ENCODE assay signal across 17 cellular contexts in genomic region chr2:226733189-226733858, GRCh38.
A peak's percentile ranks its signal among the peaks of the same experiment; 100 is the strongest.
DNase-seq lines count a peak whose midpoint lies in the region; ATAC-seq, FAIRE-seq and TF ChIP-seq lines count a peak whose summit lies in the region.
"Had no signal": no experiment of that assay in that cellular context is flagged by ENCODE, and none has a peak within 500 bp of the region (broad histone marks: within the 10 kb centered on the region; RNA-seq: fewer than 3 reads in every experiment).

No MANE protein-coding gene starts in this region.

- no peak overlapping the region for H3K9ac ChIP-seq in fibroblast of lung (ENCODE audit: insufficient read depth, low read length)
- H3K9ac ChIP-seq in mesendoderm (ENCODE audit: low read length) = no peak overlapping the region

- H3K56ac ChIP-seq in mesendoderm (ENCODE audit: low read length) = no peak overlapping the region

- no peak overlapping the region for H2BK15ac ChIP-seq in mesendoderm (replicated peaks; ENCODE audit: low read depth)

- H4K5ac ChIP-seq in mesendoderm (ENCODE audit: low read length) = no peak overlapping the region

- H3K36me3 ChIP-seq in fibroblast of lung (ENCODE audit: control insufficient read depth, insufficient read depth, low read length) (peaks cover 4% of the 10 kb centered on the region), mesendoderm (ENCODE audit: control insufficient read depth, insufficient read depth, low read length) (no peaks in the 10 kb centered on the region)

- ATAC-seq in GM18511 (IDR thresholded peaks at IDR 0.05; ENCODE audit: unreplicated experiment) = peak; percentile 70
- ATAC-seq in HG02973 (IDR thresholded peaks at IDR 0.05; ENCODE audit: unreplicated experiment) = peak; percentile 45
- ATAC-seq in natural killer cell treated with Interleukin-12 subunit alpha and Interleukin-12 subunit beta and Interleukin-15 and Interleukin-18, amount 100 ng/mL, for 72 hours = no peak

- H4K20me1 ChIP-seq in fibroblast of lung (ENCODE audit: control insufficient read depth, extremely low read depth, insufficient read depth, low read length) = no peaks in the 10 kb centered on the region

- H3K4me1 Mint-ChIP-seq in natural killer cell treated with Interleukin-12 subunit alpha and Interleukin-12 subunit beta and Interleukin-15 and Interleukin-18, amount 100 ng/mL, for 72 hours (ENCODE audit: low read depth in 2 of 2) = no peaks in the 10 kb centered on the region

- DNase-seq in fibroblast of lung (ENCODE audit: low read depth in 2 of 2) (peak in 1 of 2 donors; percentile 67), mesendoderm (no peak), dermis blood vessel endothelial cell (no peak), NCI-H1048 (lab: John Stamatoyannopoulos, UW) (no peak), GM12892 (ENCODE audit: insufficient read length) (no peak)
- DNase-seq in natural killer cell treated with Interleukin-12 subunit alpha and Interleukin-12 subunit beta and Interleukin-15 and Interleukin-18, amount 100 ng/mL, for 72 hours (ENCODE audit: low spot score) = no peak
- DNase-seq: cortex of kidney, GF-D8, islet precursor cell, NCI-H1436 treated with DMSO at 0.1 percent for 48 hours, NCI-H748 treated with DMSO at 0.1 percent for 48 hours, tibial artery had no signal

- no CpG with 5 or more reads among the region's 6 CpGs for WGBS in mesendoderm (ENCODE audit: extremely low coverage, insufficient coverage, low lambda C conversion rate)

- no peak for TF ChIP-seq POLR2A in GM12892 (IDR thresholded peaks at IDR 0.05; ENCODE audit: low read depth, low read length)

- no peaks in the 10 kb centered on the region for H3K36me3 Mint-ChIP-seq in natural killer cell treated with Interleukin-12 subunit alpha and Interleukin-12 subunit beta and Interleukin-15 and Interleukin-18, amount 100 ng/mL, for 72 hours
- H3K36me3 Mint-ChIP-seq: CD4-positive, CD25-positive, alpha-beta regulatory T cell had no signal

- no peak overlapping the region for H4K8ac ChIP-seq in mesendoderm (ENCODE audit: low read depth, low read length)

- no peak for FAIRE-seq in GM12892 (lab: Jason Lieb, UNC)
- FAIRE-seq: GM18507 had no signal

- H2BK5ac ChIP-seq in mesendoderm (ENCODE audit: low read length) = no peak overlapping the region

- no peak for TF ChIP-seq CTCF in fibroblast of lung (conservative IDR thresholded peaks at IDR 0.05 in 1 of 2, IDR thresholded peaks at IDR 0.05 in 1 of 2; ENCODE audit: low read depth in 1 of 2, low read length in 2 of 2)

- H3K4me1 ChIP-seq in fibroblast of lung (ENCODE audit: control insufficient read depth, extremely low read depth, insufficient read depth, low read length) = peaks cover 2% of the 10 kb centered on the region
- peaks cover 2% of the 10 kb centered on the region for H3K4me1 ChIP-seq in mesendoderm (ENCODE audit: control insufficient read depth, low read depth, low read length)

- H3K4me3 ChIP-seq in fibroblast of lung (replicated peaks in 1 of 4; ENCODE audit: control extremely low read depth in 1 of 4, insufficient read depth in 1 of 4, low read depth in 3 of 4, low read length in 4 of 4) = no peak overlapping the region
- no peak overlapping the region for H3K4me3 ChIP-seq in mesendoderm (ENCODE audit: low read length)
- H3K4me3 ChIP-seq: smooth muscle cell, tibial artery had no signal

- H2AFZ ChIP-seq in fibroblast of lung (ENCODE audit: low read length) = no peak overlapping the region

- H3K27me3 ChIP-seq in fibroblast of lung (ENCODE audit: control insufficient read depth, insufficient read depth, low read length) (no peaks in the 10 kb centered on the region), mesendoderm (ENCODE audit: insufficient read depth, low read length, poor library complexity) (no peaks in the 10 kb centered on the region)
- H3K27me3 ChIP-seq: tibial artery had no signal

- no peak overlapping the region for H3K4me3 Mint-ChIP-seq in natural killer cell treated with Interleukin-12 subunit alpha and Interleukin-12 subunit beta and Interleukin-15 and Interleukin-18, amount 100 ng/mL, for 72 hours
- H3K4me3 Mint-ChIP-seq: CD4-positive, CD25-positive, alpha-beta regulatory T cell had no signal

- no peak overlapping the region for H3K4ac ChIP-seq in mesendoderm (ENCODE audit: low read depth, low read length)

- no peak overlapping the region for H2BK120ac ChIP-seq in mesendoderm (ENCODE audit: low read depth, low read length)

- no peaks in the 10 kb centered on the region for H3K9me3 Mint-ChIP-seq in natural killer cell treated with Interleukin-12 subunit alpha and Interleukin-12 subunit beta and Interleukin-15 and Interleukin-18, amount 100 ng/mL, for 72 hours
- H3K9me3 Mint-ChIP-seq: CD4-positive, CD25-positive, alpha-beta regulatory T cell had no signal

- H3K27ac ChIP-seq in fibroblast of lung (ENCODE audit: insufficient read depth, low read length) = no peak overlapping the region
- no peak overlapping the region for H3K27ac ChIP-seq in mesendoderm (ENCODE audit: low read depth, low read length)
- H3K27ac ChIP-seq: tibial artery had no signal

- H2AK5ac ChIP-seq in mesendoderm (ENCODE audit: low read length) = no peak overlapping the region

- H3K27me3 Mint-ChIP-seq in natural killer cell treated with Interleukin-12 subunit alpha and Interleukin-12 subunit beta and Interleukin-15 and Interleukin-18, amount 100 ng/mL, for 72 hours = peaks cover 5 to 12% of the 10 kb centered on the region in 2 donors
- H3K27me3 Mint-ChIP-seq: CD4-positive, CD25-positive, alpha-beta regulatory T cell had no signal

- peaks cover 28% of the 10 kb centered on the region for H3K79me2 ChIP-seq in fibroblast of lung (ENCODE audit: control insufficient read depth, insufficient read depth, low read length)
- no peaks in the 10 kb centered on the region for H3K79me2 ChIP-seq in mesendoderm (ENCODE audit: control insufficient read depth, insufficient read depth, low read length)

- no peaks in the 10 kb centered on the region for H3K9me3 ChIP-seq in fibroblast of lung (ENCODE audit: control insufficient read depth, insufficient read depth, low read depth, low read length)
- H3K9me3 ChIP-seq: tibial artery had no signal

- peak overlapping the region; percentile 10 for H3K18ac ChIP-seq in mesendoderm (ENCODE audit: low read length)

- H3K79me1 ChIP-seq in mesendoderm (ENCODE audit: low read length) = peaks cover 2% of the 10 kb centered on the region

- H3K4me2 ChIP-seq in fibroblast of lung (ENCODE audit: extremely low read depth, insufficient read depth, low read length) (peak overlapping the region; percentile 25), mesendoderm (ENCODE audit: low read length) (no peak overlapping the region)
- H3K4me2 ChIP-seq: smooth muscle cell had no signal

- H3K27ac Mint-ChIP-seq in natural killer cell treated with Interleukin-12 subunit alpha and Interleukin-12 subunit beta and Interleukin-15 and Interleukin-18, amount 100 ng/mL, for 72 hours = no peak overlapping the region

- no peak overlapping the region for H3K23ac ChIP-seq in mesendoderm (ENCODE audit: low read length)

Comparison
In these comparisons a context has a peak if more than half of its experiments do, and no peak if none do; other contexts are left out.
1. ATAC-seq: peak in GM18511 (single experiment) and HG02973 (single experiment); none in natural killer cell treated with Interleukin-12 subunit alpha and Interleukin-12 subunit beta and Interleukin-15 and Interleukin-18, amount 100 ng/mL, for 72 hours (0 of 2).